In the genomic region with DNA sequence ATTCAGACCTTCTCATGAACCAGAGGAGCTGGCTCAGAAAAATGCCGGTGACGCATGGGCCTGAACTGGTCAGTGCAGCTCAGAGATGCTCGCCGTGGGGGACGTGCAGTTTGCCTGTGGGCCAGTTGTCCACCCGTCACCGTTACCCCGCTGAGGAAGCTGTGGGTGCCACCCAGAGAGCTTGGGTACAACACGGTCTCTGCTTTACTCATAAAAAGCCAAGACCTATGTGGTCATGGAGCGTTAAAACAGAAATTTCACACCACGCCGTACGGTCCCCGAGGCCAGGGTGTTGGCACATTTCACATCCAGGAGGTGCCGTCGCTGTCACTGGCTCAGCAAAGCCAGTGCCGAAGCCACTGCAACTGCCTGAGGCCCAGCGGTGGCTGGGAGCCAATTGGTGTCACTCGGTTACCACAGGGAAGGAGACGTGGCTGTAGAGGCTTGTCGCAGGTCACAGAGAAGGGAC, we compare ENCODE assay signal across 8 cellular contexts.
A peak's percentile ranks its signal among the peaks of the same experiment; 100 is the strongest.
DNase-seq lines count a peak whose midpoint lies in the region; ATAC-seq and TF ChIP-seq lines count a peak whose summit lies in the region.

No MANE protein-coding gene starts in this region.

- no peaks in the 10 kb centered on the region for H3K9me3 Mint-ChIP-seq in activated naive CD8-positive, alpha-beta T cell treated with anti-CD3 and anti-CD28 coated beads for 36 hours

- H3K27ac Mint-ChIP-seq in activated naive CD8-positive, alpha-beta T cell treated with anti-CD3 and anti-CD28 coated beads for 36 hours: peak overlapping the region; percentile 96

- H4K20me1 ChIP-seq in PC-9 (ENCODE audit: insufficient read depth) (no peaks in the 10 kb centered on the region), hepatocyte (ENCODE audit: insufficient read depth, poor library complexity, severe bottlenecking) (no peaks in the 10 kb centered on the region)

- no peaks in the 10 kb centered on the region for H3K36me3 ChIP-seq in PC-9 (ENCODE audit: low read depth)
- no peaks in the 10 kb centered on the region for H3K36me3 ChIP-seq in tibial nerve
- H3K36me3 ChIP-seq in hepatocyte (replicated peaks; ENCODE audit: insufficient read depth, low read depth): no peaks in the 10 kb centered on the region

- H3K4me3 ChIP-seq in PC-9: no peak overlapping the region
- H3K4me3 ChIP-seq in tibial nerve: no peak overlapping the region
- H3K4me3 ChIP-seq in hepatocyte: no peak overlapping the region

- no peaks in the 10 kb centered on the region for H3K79me2 ChIP-seq in PC-9 (ENCODE audit: low read depth)
- H3K79me2 ChIP-seq in hepatocyte: no peaks in the 10 kb centered on the region

- H3K9me2 ChIP-seq in PC-9 (ENCODE audit: insufficient read depth): no peaks in the 10 kb centered on the region
- no peaks in the 10 kb centered on the region for H3K9me2 ChIP-seq in hepatocyte (replicated peaks; ENCODE audit: insufficient read depth)

- CTCF ChIA-PET in PC-9 (lab: Charles Lee): interaction anchor here (0.7 to 0.8 kb wide), 2 partner anchors 127 to 994 kb away, joined by 3 to 5 read pairs; no protein-coding TSS in a partner anchor

- no peaks in the 10 kb centered on the region for H3K27me3 ChIP-seq in PC-9 (ENCODE audit: insufficient read depth, low read depth)
- H3K27me3 ChIP-seq in tibial nerve: no peaks in the 10 kb centered on the region
- no peaks in the 10 kb centered on the region for H3K27me3 ChIP-seq in hepatocyte

- TF ChIP-seq CTCF in PC-9 (conservative IDR thresholded peaks at IDR 0.05): no peak
- TF ChIP-seq CTCF in tibial nerve (IDR thresholded peaks at IDR 0.05): no peak
- no peak for TF ChIP-seq CTCF in hepatocyte (IDR thresholded peaks at IDR 0.05; ENCODE audit: poor library complexity)

- H3K4me2 ChIP-seq in PC-9 (peak overlapping the region; percentile 51), hepatocyte (no peak overlapping the region)

- H3K27ac ChIP-seq in PC-9: peak overlapping the region; percentile 41
- peak overlapping the region; percentile 54 to 95 (median 82) for H3K27ac ChIP-seq in tibial nerve
- no peak overlapping the region for H3K27ac ChIP-seq in hepatocyte

- peaks cover 34% of the 10 kb centered on the region for H3K4me1 Mint-ChIP-seq in activated naive CD8-positive, alpha-beta T cell treated with anti-CD3 and anti-CD28 coated beads for 36 hours

- no peaks in the 10 kb centered on the region for H3K27me3 Mint-ChIP-seq in activated naive CD8-positive, alpha-beta T cell treated with anti-CD3 and anti-CD28 coated beads for 36 hours

- H3K36me3 Mint-ChIP-seq in activated naive CD8-positive, alpha-beta T cell treated with anti-CD3 and anti-CD28 coated beads for 36 hours: no peaks in the 10 kb centered on the region

- TF ChIP-seq POLR2A in tibial nerve (IDR thresholded peaks at IDR 0.05): no peak

- H3F3A ChIP-seq in PC-9 (ENCODE audit: insufficient read depth, low read depth): peaks cover 16% of the 10 kb centered on the region

- intact Hi-C loops in PC-9 (cut with micrococcal nuclease; ENCODE audit: unreplicated experiment): no loop called here

- H3K4me1 ChIP-seq in PC-9 (replicated peaks; ENCODE audit: insufficient read depth) (peaks cover 23% of the 10 kb centered on the region), tibial nerve (peaks cover 0 to 71% (median 53%) of the 10 kb centered on the region in 4 donors), hepatocyte (ENCODE audit: insufficient read depth) (peaks cover 4% of the 10 kb centered on the region)

- POLR2A ChIA-PET in PC-9 (lab: Charles Lee; ENCODE audit: unreplicated experiment): interaction anchor here (0.6 kb wide), 1 partner anchor 111 kb away, joined by 6 read pairs; no protein-coding TSS in a partner anchor

- DNase-seq in Daoy (ENCODE audit: low read depth): peak; percentile 50
- peak; percentile 60 to 83 for DNase-seq in PC-9
- DNase-seq in activated naive CD8-positive, alpha-beta T cell treated with anti-CD3 and anti-CD28 coated beads for 36 hours: peak; percentile 74
- peak; percentile 37 for DNase-seq in myocyte (ENCODE audit: low read depth)
- DNase-seq in tibial nerve (ENCODE audit: low spot score in 2 of 2): peak; percentile 52 to 64
- no peak for DNase-seq in hepatocyte (ENCODE audit: low spot score)
- DNase-seq in NCI-H2171 treated with DMSO at 0.1 percent for 48 hours (lab: John Stamatoyannopoulos, UW): no peak

- no peak overlapping the region for H2AFZ ChIP-seq in PC-9
- no peak overlapping the region for H2AFZ ChIP-seq in hepatocyte

- H3K9me3 ChIP-seq in PC-9 (ENCODE audit: insufficient read depth, low read depth) (no peaks in the 10 kb centered on the region), tibial nerve (no peaks in the 10 kb centered on the region), hepatocyte (ENCODE audit: low read depth) (no peaks in the 10 kb centered on the region)

- BruUV-seq in PC-9 (replicated peaks; lab: Mats Ljungman, UMichigan): no TSS peak

- no peak for ATAC-seq in HG02610 (IDR thresholded peaks at IDR 0.05; ENCODE audit: unreplicated experiment)

- 62 to 68% methylated on average over 16 to 21 of the region's 21 CpGs for WGBS in tibial nerve, 2 donors
- 87% methylated on average over 21 of the region's 21 CpGs for WGBS in hepatocyte (ENCODE audit: low lambda C conversion rate, missing lambda C conversion rate)

- peak in 1 of 2 donors; percentile 37 for TF ChIP-seq EP300 in tibial nerve (IDR thresholded peaks at IDR 0.05)

- peak overlapping the region; percentile 66 for H3K4me3 Mint-ChIP-seq in activated naive CD8-positive, alpha-beta T cell treated with anti-CD3 and anti-CD28 coated beads for 36 hours

Comparison
In these comparisons a context has a peak if more than half of its experiments do, and no peak if none do; other contexts are left out.
1. DNase-seq: peak in Daoy (single experiment), PC-9 (2 of 2), activated naive CD8-positive, alpha-beta T cell treated with anti-CD3 and anti-CD28 coated beads for 36 hours (single experiment), myocyte (single experiment) and tibial nerve (2 of 2); none in hepatocyte (single experiment) and NCI-H2171 treated with DMSO at 0.1 percent for 48 hours (single experiment).